In genomic region chr3:71559021-71559420, GRCh38 we compare ENCODE assay signal across 15 cellular contexts. TPM values are rescaled to one million over a fixed set of nuclear protein-coding genes. Genes with fewer than 3 reads are reported as not detected.
DNase-seq lines count a peak whose midpoint lies in the region; ATAC-seq and TF ChIP-seq lines count a peak whose summit lies in the region.
"Had no signal": no experiment of that assay in that cellular context is flagged by ENCODE, and none has a peak within 500 bp of the region (broad histone marks: within the 10 kb centered on the region; RNA-seq: fewer than 3 reads in every experiment).

No MANE protein-coding gene starts in this region.

- no peak overlapping the region for H3K23ac ChIP-seq in IMR-90 (ENCODE audit: low read depth, low read length)

- H4K5ac ChIP-seq in IMR-90 (ENCODE audit: low read depth, low read length) = peak overlapping the region; percentile 88; the same call in 1 of the 2 replicates

- H4K8ac ChIP-seq in IMR-90 (ENCODE audit: low read depth in 2 of 2, low read length in 2 of 2) = no peak overlapping the region

- no peaks in the 10 kb centered on the region for H3K27me3 Mint-ChIP-seq in T-helper 17 cell
- no peaks in the 10 kb centered on the region for H3K27me3 Mint-ChIP-seq in osteocyte (ENCODE audit: unreplicated experiment)
- H3K27me3 Mint-ChIP-seq: CD4-positive, alpha-beta T cell had no signal

- peaks cover 7% of the 10 kb centered on the region for H3K9me1 ChIP-seq in IMR-90 (ENCODE audit: insufficient read depth, low read length)

- no peak overlapping the region for H3K9ac ChIP-seq in IMR-90 (ENCODE audit: low read depth, low read length)
- H3K9ac ChIP-seq: GM23248 had no signal

- intact Hi-C loops in IMR-90 (cut with micrococcal nuclease) = no loop called here
- intact Hi-C loops in gastrocnemius medialis (cut with DNase I; ENCODE audit: low total_unique reads) = no loop called here

- H2BK20ac ChIP-seq in IMR-90 (ENCODE audit: low read depth, low read length) = no peak overlapping the region

- 100% methylated on average over 2 of the region's 3 CpGs; no CpG with 5 or more reads in 1 of the 2 experiments for WGBS in IMR-90 (ENCODE audit: extremely low coverage in 2 of 2, insufficient read length in 1 of 2), 2 experiments

- no peak overlapping the region for H2BK120ac ChIP-seq in IMR-90 (ENCODE audit: low read depth, low read length)

- H3K27me3 ChIP-seq in DOHH2 (ENCODE audit: control insufficient read depth, low read length) (no peaks in the 10 kb centered on the region), IMR-90 (ENCODE audit: control insufficient read depth, insufficient read depth, low read length) (no peaks in the 10 kb centered on the region), gastrocnemius medialis (no peaks in the 10 kb centered on the region), foreskin keratinocyte (no peaks in the 10 kb centered on the region)
- H3K27me3 ChIP-seq: BE2C had no signal

- 0 out of 2 replicates have a peak overlapping the region, but pooled peaks have one; percentile 44 for H4K91ac ChIP-seq in IMR-90 (ENCODE audit: insufficient read depth, low read depth, low read length)

- no TSS peak for BruUV-seq in IMR-90 (replicated peaks; lab: Mats Ljungman, UMichigan)

- no peak overlapping the region for H3K4me3 ChIP-seq in DOHH2 (ENCODE audit: low read length)
- no peak overlapping the region for H3K4me3 ChIP-seq in IMR-90 (ENCODE audit: insufficient read depth, low read depth, low read length)
- H3K4me3 ChIP-seq in gastrocnemius medialis = no peak overlapping the region
- H3K4me3 ChIP-seq: GM12878, GM23248, HAP-1 had no signal

- H3K79me1 ChIP-seq in IMR-90 (ENCODE audit: low read depth in 1 of 2, low read length in 2 of 2) = peaks cover 27 to 44% of the 10 kb centered on the region in 2 experiments

- peaks cover 95% of the 10 kb centered on the region for H3K4me1 ChIP-seq in DOHH2 (ENCODE audit: control insufficient read depth, low read length)
- peaks cover 9% of the 10 kb centered on the region for H3K4me1 ChIP-seq in IMR-90 (ENCODE audit: control insufficient read depth, insufficient read depth, low read length)
- peaks cover 0 to 2% of the 10 kb centered on the region in 2 donors for H3K4me1 ChIP-seq in gastrocnemius medialis
- no peaks in the 10 kb centered on the region for H3K4me1 ChIP-seq in foreskin keratinocyte
- H3K4me1 ChIP-seq: BE2C, Caco-2, HAP-1 had no signal

- H3K56ac ChIP-seq in IMR-90 (ENCODE audit: extremely low read depth, insufficient read depth, low read length) = no peak overlapping the region

- ATAC-seq in IMR-90 (ENCODE audit: low read depth) (no peak), T-helper 17 cell (no peak), gastrocnemius medialis (no peak), foreskin keratinocyte (no peak)
- ATAC-seq: GM12878 had no signal

- H4K20me1 ChIP-seq in DOHH2 (ENCODE audit: control insufficient read depth, insufficient read depth, low read depth, low read length) (no peaks in the 10 kb centered on the region), IMR-90 (ENCODE audit: insufficient read depth, low read length) (no peaks in the 10 kb centered on the region; the same call in 1 of the 2 replicates)

- no peaks in the 10 kb centered on the region for H3K36me3 Mint-ChIP-seq in T-helper 17 cell (ENCODE audit: low read depth)
- peaks cover 29% of the 10 kb centered on the region for H3K36me3 Mint-ChIP-seq in osteocyte (ENCODE audit: unreplicated experiment)

- H3K4me1 Mint-ChIP-seq in T-helper 17 cell (peaks cover 3% of the 10 kb centered on the region), osteocyte (ENCODE audit: unreplicated experiment) (peaks cover 25% of the 10 kb centered on the region)

- no peak for TF ChIP-seq POLR2A in IMR-90 (IDR thresholded peaks at IDR 0.05; ENCODE audit: low read depth, low read length)
- no peak for TF ChIP-seq POLR2A in gastrocnemius medialis (IDR thresholded peaks at IDR 0.05)

- no peak overlapping the region for H2BK15ac ChIP-seq in IMR-90 (ENCODE audit: low read depth, low read length)

- peaks cover 22% of the 10 kb centered on the region for H3F3A ChIP-seq in DOHH2 (ENCODE audit: control insufficient read depth, insufficient read depth)

- dilution Hi-C loops in IMR-90 (cut with HindIII; ENCODE audit: low sequenced_read_pairs, unreplicated experiment) = no loop called here

- no peak overlapping the region for H3K4me2 ChIP-seq in DOHH2 (ENCODE audit: low read length)
- peak overlapping the region; percentile 38; the same call in 1 of the 2 replicates for H3K4me2 ChIP-seq in IMR-90 (ENCODE audit: low read depth, low read length)

- H3K27ac Mint-ChIP-seq in T-helper 17 cell = peak overlapping the region; percentile 8
- peak overlapping the region; percentile 14 for H3K27ac Mint-ChIP-seq in osteocyte (ENCODE audit: unreplicated experiment)
- H3K27ac Mint-ChIP-seq: CD4-positive, alpha-beta T cell had no signal

- no peak overlapping the region for H2BK5ac ChIP-seq in IMR-90 (ENCODE audit: low read depth, low read length, poor library complexity, severe bottlenecking)

- no peak overlapping the region for H2AFZ ChIP-seq in IMR-90 (replicated peaks; ENCODE audit: low read length, poor library complexity)
- H2AFZ ChIP-seq: GM23248 had no signal

- H2AK9ac ChIP-seq in IMR-90 (replicated peaks; ENCODE audit: low read depth, low read length, poor library complexity) = no peak overlapping the region

- in situ Hi-C loops in IMR-90 (cut with MboI; ENCODE audit: low sequenced_read_pairs) (no loop called here), gastrocnemius medialis (cut with MboI; ENCODE audit: low sequenced_read_pairs in 4 of 4) (no loop called here), ACHN (cut with HindIII; ENCODE audit: low pct_ligation_motif_present, low pct_unique_long_range_greater_than_20kb, low sequenced_read_pairs) (no loop called here)

- peak overlapping the region; percentile 61; the same call in 1 of the 2 replicates for H3K18ac ChIP-seq in IMR-90 (ENCODE audit: low read depth, low read length)

- TF ChIP-seq RAD21 in IMR-90 (IDR thresholded peaks at IDR 0.05; ENCODE audit: low read length) = no peak

- H3K27ac ChIP-seq in DOHH2 (ENCODE audit: low read depth, low read length) (0 out of 2 replicates have a peak overlapping the region, but pooled peaks have one; percentile 4), IMR-90 (ENCODE audit: insufficient read depth, low read length) (no peak overlapping the region), gastrocnemius medialis (no peak overlapping the region), foreskin keratinocyte (no peak overlapping the region)
- H3K27ac ChIP-seq: GM23248 had no signal

- H3K9me3 ChIP-seq in DOHH2 (ENCODE audit: control insufficient read depth, insufficient read depth, low read length) = no peaks in the 10 kb centered on the region
- H3K9me3 ChIP-seq in IMR-90 (ENCODE audit: control insufficient read depth, insufficient read depth, low read length) = peaks cover 2% of the 10 kb centered on the region; the same call in 1 of the 2 replicates
- no peaks in the 10 kb centered on the region for H3K9me3 ChIP-seq in T-helper 17 cell (ENCODE audit: control insufficient read depth, low read length, poor library complexity, severe bottlenecking)
- no peaks in the 10 kb centered on the region for H3K9me3 ChIP-seq in gastrocnemius medialis
- H3K9me3 ChIP-seq: BE2C, Caco-2, HAP-1 had no signal

- H3K79me2 ChIP-seq in DOHH2 (ENCODE audit: control insufficient read depth, low read length) = peaks cover 97% of the 10 kb centered on the region

- no peak for TF ChIP-seq CTCF in DOHH2 (IDR thresholded peaks at IDR 0.05; ENCODE audit: low read depth, low read length, poor library complexity, severe bottlenecking)
- TF ChIP-seq CTCF in IMR-90 (conservative IDR thresholded peaks at IDR 0.05; ENCODE audit: low read depth, low read length) = no peak
- TF ChIP-seq CTCF in osteocyte (IDR thresholded peaks at IDR 0.05) = no peak
- no peak for TF ChIP-seq CTCF in gastrocnemius medialis (IDR thresholded peaks at IDR 0.05 in 4 of 5, conservative IDR thresholded peaks at IDR 0.05 in 1 of 5)
- TF ChIP-seq CTCF in foreskin keratinocyte (conservative IDR thresholded peaks at IDR 0.05) = no peak

- DNase-seq in IMR-90 = no peak
- no peak for DNase-seq in T-helper 17 cell
- no peak for DNase-seq in osteocyte (ENCODE audit: extremely low spot score, unreplicated experiment)
- no peak for DNase-seq in gastrocnemius medialis
- no peak for DNase-seq in amygdala (lab: John Stamatoyannopoulos, UW)
- DNase-seq in ACHN = no peak
- DNase-seq in foreskin keratinocyte = no peak
- DNase-seq: BE2C; C1 segment of cervical spinal cord; Caco-2; CD4-positive, alpha-beta T cell; GM23248 had no signal

- peaks cover 14% of the 10 kb centered on the region for H3K9me3 Mint-ChIP-seq in osteocyte (ENCODE audit: unreplicated experiment)
- H3K9me3 Mint-ChIP-seq: CD4-positive, alpha-beta T cell had no signal

- CTCF ChIA-PET in IMR-90 (lab: Yijun Ruan, JAX) = no interaction called here

- no peak overlapping the region for H3K14ac ChIP-seq in IMR-90 (replicated peaks; ENCODE audit: low read depth, low read length)

- H3K9me2 ChIP-seq in DOHH2 (replicated peaks; ENCODE audit: control insufficient read depth, low read length) = no peaks in the 10 kb centered on the region

- POLR2A ChIA-PET in IMR-90 (lab: Charles Lee; ENCODE audit: unreplicated experiment) = no interaction called here

- no peak overlapping the region for H2AK5ac ChIP-seq in IMR-90 (ENCODE audit: low read depth, low read length)

- H3K36me3 ChIP-seq in DOHH2 (ENCODE audit: control insufficient read depth, low read length) (peaks cover 58% of the 10 kb centered on the region), IMR-90 (ENCODE audit: control insufficient read depth, insufficient read depth, low read length) (no peaks in the 10 kb centered on the region; the same call in 1 of the 2 replicates), gastrocnemius medialis (no peaks in the 10 kb centered on the region)
- H3K36me3 ChIP-seq: BE2C, HAP-1 had no signal

- no peak overlapping the region; the same call in 1 of the 2 replicates for H3K4ac ChIP-seq in IMR-90 (ENCODE audit: low read depth, low read length)

- H3K4me3 Mint-ChIP-seq in T-helper 17 cell (no peak overlapping the region), osteocyte (ENCODE audit: unreplicated experiment) (no peak overlapping the region)
- H3K4me3 Mint-ChIP-seq: CD4-positive, alpha-beta T cell had no signal

TF ChIP-seq in IMR-90, 13 proteins besides CTCF, POLR2A, EP300 and RAD21 (continues in another document):
- TF ChIP-seq FOS (IDR thresholded peaks at IDR 0.05; ENCODE audit: low read depth, low read length) = no peak
- no peak for TF ChIP-seq MAFK (IDR thresholded peaks at IDR 0.05; ENCODE audit: low read depth, low read length)

RNA-seq across cellular contexts. Expression of gene FOXP1, which starts 24.5 kb away (rescaled TPM):
- 128 and 132 TPM in 2 replicates for total RNA-seq in IMR-90 (2012; rRNA removed)
- 37.0 and 43.3 TPM in 2 replicates for polyA plus RNA-seq in IMR-90 (2012; rRNA removed)
- 9.9 and 20.0 TPM in 2 replicates for polyA plus RNA-seq in IMR-90 (2012; cell fraction: cytosol; rRNA removed)
- polyA plus RNA-seq in IMR-90 (2012; cell fraction: nucleus; rRNA removed; ENCODE audit: low replicate concordance) = 21.2 and 46.2 TPM in 2 replicates
- total RNA-seq in T-helper 17 cell = 100 to 1,000 TPM; 377 to 395 TPM
- total RNA-seq in osteocyte = 195 and 198 TPM in 2 replicates
- total RNA-seq in gastrocnemius medialis = 10 to 100 TPM; 13.2 to 46.6 (median 29.2) TPM
- total RNA-seq in foreskin keratinocyte = 45.5 and 46.6 TPM in 2 replicates
- 7.5 and 8.7 TPM in 2 replicates for polyA plus RNA-seq in foreskin keratinocyte
